22 cellular contexts compared by ENCODE assay signal in genomic region chr2:124524155-124524910, GRCh38.
"Had no signal": no experiment of that assay in that cellular context is flagged by ENCODE, and none has a peak within 500 bp of the region (broad histone marks: within the 10 kb centered on the region; RNA-seq: fewer than 3 reads in every experiment).

No MANE protein-coding gene starts in this region.

- H3K4me1 ChIP-seq: breast epithelium, gastrocnemius medialis, spleen, tibial nerve, uterus had no signal

- DNase-seq: activated CD4-positive, alpha-beta T cell treated with anti-CD3 and anti-CD28 coated beads, Interleukin-2, amount 10 ng/mL, durations not matched to agents 24 days and 14 days; activated CD8-positive, alpha-beta memory T cell treated with anti-CD3 and anti-CD28 coated beads, Interleukin-2, amount 50 U/mL, for 4 hours; activated effector memory CD4-positive, alpha-beta T cell treated with Interleukin-2 at 50 U/mL for 16 hours; activated naive CD4-positive, alpha-beta T cell treated with anti-CD3 and anti-CD28 coated beads, Interleukin-2, amount 50 U/mL, for 16 hours; activated T-cell treated with anti-CD3 and anti-CD28 coated beads, Interleukin-2, amount 50 U/mL, for 4 hours; cerebellar nuclear complex; cortex of kidney; effector CD8-positive, alpha-beta T cell; gastrocnemius medialis; heart right ventricle; immature natural killer cell; left colon; mammary epithelial cell; naive thymus-derived CD4-positive, alpha-beta T cell; ovary; spleen; stimulated activated naive B cell treated with anti-CD40 and anti-IgM and Interleukin-4, amounts not matched to agents 10 μg/mL and 1 μg/mL and 100 μg/mL, for 72 hours; uterus had no signal

- H3K4me3 Mint-ChIP-seq: activated CD4-positive, alpha-beta T cell treated with anti-CD3 and anti-CD28 coated beads, Interleukin-2, amount 10 ng/mL, durations not matched to agents 24 days and 14 days; activated T-cell treated with anti-CD3 and anti-CD28 coated beads, Interleukin-2, amount 50 U/mL, for 4 hours; immature natural killer cell; naive thymus-derived CD4-positive, alpha-beta T cell; stimulated activated naive B cell treated with anti-CD40 and anti-IgM and Interleukin-4, amounts not matched to agents 10 μg/mL and 1 μg/mL and 100 μg/mL, for 72 hours; T-helper 1 cell treated with Interleukin-12 subunit alpha and Interleukin-12 subunit beta and Interleukin-4 antibody, amounts not matched to agents 30 μg/mL and 1 μg/mL, for 36 hours had no signal

- ATAC-seq: activated T-cell treated with anti-CD3 and anti-CD28 coated beads, Interleukin-2, amount 50 U/mL, for 4 hours; esophagus mucosa; gastrocnemius medialis; left colon; naive thymus-derived CD4-positive, alpha-beta T cell; stimulated activated naive B cell treated with anti-CD40 and anti-IgM and Interleukin-4, amounts not matched to agents 10 μg/mL and 1 μg/mL and 100 μg/mL, for 72 hours had no signal

- H3K4me1 Mint-ChIP-seq: activated CD4-positive, alpha-beta T cell treated with anti-CD3 and anti-CD28 coated beads, Interleukin-2, amount 10 ng/mL, durations not matched to agents 24 days and 14 days; immature natural killer cell; naive thymus-derived CD4-positive, alpha-beta T cell; stimulated activated naive B cell treated with anti-CD40 and anti-IgM and Interleukin-4, amounts not matched to agents 10 μg/mL and 1 μg/mL and 100 μg/mL, for 72 hours had no signal

- H3K27ac Mint-ChIP-seq: activated CD4-positive, alpha-beta T cell treated with anti-CD3 and anti-CD28 coated beads, Interleukin-2, amount 10 ng/mL, durations not matched to agents 24 days and 14 days; immature natural killer cell; naive thymus-derived CD4-positive, alpha-beta T cell; stimulated activated naive B cell treated with anti-CD40 and anti-IgM and Interleukin-4, amounts not matched to agents 10 μg/mL and 1 μg/mL and 100 μg/mL, for 72 hours; T-helper 1 cell treated with Interleukin-12 subunit alpha and Interleukin-12 subunit beta and Interleukin-4 antibody, amounts not matched to agents 30 μg/mL and 1 μg/mL, for 36 hours had no signal

- H3K27ac ChIP-seq: breast epithelium, gastrocnemius medialis, heart right ventricle, ovary, spleen, tibial nerve, uterus had no signal

- H3K27me3 ChIP-seq: breast epithelium, gastrocnemius medialis, heart right ventricle, ovary, spleen, tibial nerve, uterus had no signal

- H3K9me3 Mint-ChIP-seq: activated CD4-positive, alpha-beta T cell treated with anti-CD3 and anti-CD28 coated beads, Interleukin-2, amount 10 ng/mL, durations not matched to agents 24 days and 14 days had no signal

- H3K27me3 Mint-ChIP-seq: activated CD4-positive, alpha-beta T cell treated with anti-CD3 and anti-CD28 coated beads, Interleukin-2, amount 10 ng/mL, durations not matched to agents 24 days and 14 days; naive thymus-derived CD4-positive, alpha-beta T cell; stimulated activated naive B cell treated with anti-CD40 and anti-IgM and Interleukin-4, amounts not matched to agents 10 μg/mL and 1 μg/mL and 100 μg/mL, for 72 hours had no signal

- H3K36me3 Mint-ChIP-seq: immature natural killer cell; naive thymus-derived CD4-positive, alpha-beta T cell; stimulated activated naive B cell treated with anti-CD40 and anti-IgM and Interleukin-4, amounts not matched to agents 10 μg/mL and 1 μg/mL and 100 μg/mL, for 72 hours had no signal

- H3K36me3 ChIP-seq: breast epithelium, gastrocnemius medialis, heart right ventricle, ovary, spleen, tibial nerve, uterus had no signal

- H3K4me3 ChIP-seq: breast epithelium, gastrocnemius medialis, heart right ventricle, ovary, spleen, tibial nerve, uterus had no signal

- H3K9me3 ChIP-seq: breast epithelium, gastrocnemius medialis, heart right ventricle, ovary, spleen, tibial nerve, uterus had no signal
